Comparison of ENCODE assay signal across 9 cellular contexts in genomic region chr10:73247509-73248258, GRCh38. TPM values are rescaled to one million over a fixed set of nuclear protein-coding genes. Genes with fewer than 3 reads are reported as not detected.
A peak's percentile ranks its signal among the peaks of the same experiment; 100 is the strongest.
DNase-seq lines count a peak whose midpoint lies in the region; ATAC-seq, FAIRE-seq and TF ChIP-seq lines count a peak whose summit lies in the region.
"Had no signal": no experiment of that assay in that cellular context is flagged by ENCODE, and none has a peak within 500 bp of the region (broad histone marks: within the 10 kb centered on the region; RNA-seq: fewer than 3 reads in every experiment).

No MANE protein-coding gene starts in this region.

- intact Hi-C loops in esophagus muscularis mucosa (cut with DNase I): no loop called here

- FAIRE-seq in urothelium cell line (lab: Jason Lieb, UNC): no peak
- FAIRE-seq: TTC549 had no signal

- in situ Hi-C loops in GM13977 (cut with MboI; ENCODE audit: low pct_unique_long_range_greater_than_20kb, low sequenced_read_pairs, unreplicated experiment): no loop called here

- peak overlapping the region; percentile 80 to 88 (median 84) for H3K27ac ChIP-seq in esophagus muscularis mucosa (replicated peaks in 1 of 4)

- no peak for TF ChIP-seq EP300 in esophagus muscularis mucosa (IDR thresholded peaks at IDR 0.05)

- 36% methylated on average over 4 of the region's 4 CpGs for WGBS in esophagus muscularis mucosa

- ATAC-seq in HG02610 (IDR thresholded peaks at IDR 0.05; ENCODE audit: unreplicated experiment): no peak

- H3K4me1 ChIP-seq in esophagus muscularis mucosa: peaks cover 27 to 52% (median 44%) of the 10 kb centered on the region in 4 donors

- no peak for TF ChIP-seq POLR2A in esophagus muscularis mucosa (IDR thresholded peaks at IDR 0.05; ENCODE audit: low read depth)

- H3K27me3 ChIP-seq in esophagus muscularis mucosa: no peaks in the 10 kb centered on the region

- peak; percentile 42 for DNase-seq in GM13977 (ENCODE audit: low spot score)
- peak; percentile 31 for DNase-seq in RPMI8226
- DNase-seq in esophagus muscularis mucosa (ENCODE audit: extremely low spot score): no peak
- DNase-seq in skeletal muscle cell (ENCODE audit: low read depth): no peak
- no peak for DNase-seq in urothelium cell line (ENCODE audit: low spot score)
- no peak for DNase-seq in activated CD4-positive, CD25-positive, alpha-beta regulatory T cell (lab: John Stamatoyannopoulos, UW)
- no peak for DNase-seq in SKM-1 treated with dmso at 0.1 percent for 144 hours (lab: John Stamatoyannopoulos, UW; ENCODE audit: unreplicated experiment)

- TF ChIP-seq CTCF in GM13977 (IDR thresholded peaks at IDR 0.05; ENCODE audit: extremely low read depth, insufficient read depth, missing control alignments) (no peak), esophagus muscularis mucosa (IDR thresholded peaks at IDR 0.05) (no peak)

- no peaks in the 10 kb centered on the region for H3K9me3 ChIP-seq in esophagus muscularis mucosa

- peak overlapping the region; percentile 76 to 90 (median 82) for H3K4me3 ChIP-seq in esophagus muscularis mucosa
- H3K4me3 ChIP-seq in skeletal muscle cell (ENCODE audit: low read depth, low read length): peak overlapping the region; percentile 87

- peaks cover 17 to 47% (median 34%) of the 10 kb centered on the region in 4 donors for H3K36me3 ChIP-seq in esophagus muscularis mucosa

RNA-seq across cellular contexts. Expression of gene DNAJC9, which starts 0.6 kb away (rescaled TPM):
- 10 to 100 TPM in 3 of 4 donors, 1 to 10 TPM in 1; 9.3 to 13.6 (median 11.1) TPM for total RNA-seq in esophagus muscularis mucosa

RNA-seq across cellular contexts. Expression of gene MRPS16, which starts 4.8 kb away (rescaled TPM):
- total RNA-seq in esophagus muscularis mucosa: 10 to 100 TPM; 34.5 to 46.1 (median 38.0) TPM

Comparison
In these comparisons a context has a peak if more than half of its experiments do, and no peak if none do; other contexts are left out.
1. DNase-seq: peak in GM13977 (single experiment) and RPMI8226 (single experiment); none in esophagus muscularis mucosa (single experiment), skeletal muscle cell (single experiment), urothelium cell line (single experiment), activated CD4-positive, CD25-positive, alpha-beta regulatory T cell (0 of 4) and SKM-1 treated with dmso at 0.1 percent for 144 hours (single experiment).